ENCODE assay signal across 8 cellular contexts in genomic region chr5:172770675-172771438, GRCh38. TPM values are rescaled to one million over a fixed set of nuclear protein-coding genes. Genes with fewer than 3 reads are reported as not detected.
DNase-seq lines count a peak whose midpoint lies in the region; ATAC-seq and TF ChIP-seq lines count a peak whose summit lies in the region.

Gene DUSP1, minus strand, starts transcription at chr5:172771195. Its CDS starts 243 bp downstream, at chr5:172770952.

- peak within 1 kb of the TSS; percentile 97 for H3K27ac ChIP-seq in angular gyrus (ENCODE audit: low read depth, low read length)
- peak within 1 kb of the TSS; percentile 98 for H3K27ac ChIP-seq in left ventricle myocardium inferior (replicated peaks)
- H3K27ac ChIP-seq in psoas muscle: peak within 1 kb of the TSS; percentile 98

- peaks cover 18% of the 10 kb centered on the region for H3K36me3 Mint-ChIP-seq in T-helper 17 cell (ENCODE audit: low read depth)

- 0 to 1% (median 0%) methylated on average over 47 to 89 of the region's 89 CpGs for WGBS in psoas muscle, 3 donors

- TF ChIP-seq CTCF in GM13976 (IDR thresholded peaks at IDR 0.05; ENCODE audit: borderline replicate concordance, control extremely low read depth, extremely low read depth, insufficient read depth, missing control alignments): peak; percentile 82
- peak; percentile 63 for TF ChIP-seq CTCF in left ventricle myocardium inferior (IDR thresholded peaks at IDR 0.05; ENCODE audit: borderline replicate concordance)
- TF ChIP-seq CTCF in psoas muscle (IDR thresholded peaks at IDR 0.05): peak; percentile 57

- peak; percentile 64 for ATAC-seq in HG02852 (IDR thresholded peaks at IDR 0.05; ENCODE audit: unreplicated experiment)
- ATAC-seq in T-helper 17 cell: peak; percentile 46
- peak; percentile 64 to 69 (median 66) for ATAC-seq in psoas muscle

- peaks cover 56% of the 10 kb centered on the region for H3K4me1 Mint-ChIP-seq in T-helper 17 cell

- H3K9me3 ChIP-seq in T-helper 17 cell (ENCODE audit: control insufficient read depth, low read length, poor library complexity, severe bottlenecking) (no peaks in the 10 kb centered on the region), left ventricle myocardium inferior (replicated peaks) (no peaks in the 10 kb centered on the region), psoas muscle (no peaks in the 10 kb centered on the region)

- in situ Hi-C loops in GM13976 (cut with MboI; ENCODE audit: low sequenced_read_pairs, unreplicated experiment): no loop called here

- H3K4me3 ChIP-seq in left ventricle myocardium inferior (peak within 1 kb of the TSS; percentile 84), psoas muscle (peak within 1 kb of the TSS; percentile 79)

- intact Hi-C loops in left ventricle myocardium inferior (cut with micrococcal nuclease): loop anchor here (2.0 to 10.0 kb wide), 2 partner anchors 98 to 164 kb away; no protein-coding TSS in a partner anchor
- intact Hi-C loops in psoas muscle (cut with DNase I): loop anchor here (2.0 to 5.0 kb wide), 3 partner anchors 96 to 132 kb away; no protein-coding TSS in a partner anchor

- H3K4me1 ChIP-seq in left ventricle myocardium inferior (peaks cover 67% of the 10 kb centered on the region), psoas muscle (peaks cover 46% of the 10 kb centered on the region)

- H3K27me3 ChIP-seq in left ventricle myocardium inferior (ENCODE audit: low read depth) (no peaks in the 10 kb centered on the region), psoas muscle (ENCODE audit: insufficient read depth in 3 of 3, low read length in 2 of 3) (no peaks in the 10 kb centered on the region)

- H3K27me3 Mint-ChIP-seq in T-helper 17 cell: peaks cover 7% of the 10 kb centered on the region

- DNase-seq in GM13976 (ENCODE audit: low spot score): peak; percentile 98
- peak; percentile 78 for DNase-seq in NCI-H146 treated with DMSO at 0.1 percent for 48 hours (lab: John Stamatoyannopoulos, UW; ENCODE audit: unreplicated experiment)
- DNase-seq in T-helper 17 cell: peak; percentile 98 to 99 (median 98)
- peak; percentile 100 for DNase-seq in left ventricle myocardium inferior
- DNase-seq in psoas muscle: peak; percentile 100
- DNase-seq in ureter (ENCODE audit: low spot score): peak; percentile 99

- peaks cover 34% of the 10 kb centered on the region for H3K36me3 ChIP-seq in left ventricle myocardium inferior
- H3K36me3 ChIP-seq in psoas muscle (ENCODE audit: insufficient read depth in 1 of 2, low read depth in 1 of 2): peaks cover 14 to 27% of the 10 kb centered on the region in 2 donors

- H3K4me3 Mint-ChIP-seq in T-helper 17 cell: peak within 1 kb of the TSS; percentile 93

- peak within 1 kb of the TSS; percentile 100 for H3K27ac Mint-ChIP-seq in T-helper 17 cell

RNA-seq across cellular contexts. Expression of gene DUSP1, which starts in this region (rescaled TPM):
- total RNA-seq in T-helper 17 cell (1,000 to 10,000 TPM; 1,522 to 2,429 TPM), left ventricle myocardium inferior (85.0 TPM), psoas muscle (100 to 1,000 TPM in 3 of 4 donors, 10 to 100 TPM in 1; 89.0 to 287 (median 164) TPM), ureter (84.2 TPM)
- 100 to 1,000 TPM in 2 of 3 donors, 10 to 100 TPM in 1; 81.8 to 258 (median 141) TPM for polyA plus RNA-seq in psoas muscle

Comparison
In these comparisons a context has a peak if more than half of its experiments do, and no peak if none do; other contexts are left out.
1. Peak in every context shown above with its lines: DNase-seq, ATAC-seq, H3K4me3 ChIP-seq and H3K27ac ChIP-seq.
2. RNA of gene DUSP1 (total RNA-seq): 1,522 to 2,429 TPM in T-helper 17 cell; 89.0 to 287 TPM in psoas muscle, 85.0 TPM in left ventricle myocardium inferior (single experiment) and 84.2 TPM in ureter (single experiment); every median in the first group is over 4 times any median in the second.